In the genomic region with DNA sequence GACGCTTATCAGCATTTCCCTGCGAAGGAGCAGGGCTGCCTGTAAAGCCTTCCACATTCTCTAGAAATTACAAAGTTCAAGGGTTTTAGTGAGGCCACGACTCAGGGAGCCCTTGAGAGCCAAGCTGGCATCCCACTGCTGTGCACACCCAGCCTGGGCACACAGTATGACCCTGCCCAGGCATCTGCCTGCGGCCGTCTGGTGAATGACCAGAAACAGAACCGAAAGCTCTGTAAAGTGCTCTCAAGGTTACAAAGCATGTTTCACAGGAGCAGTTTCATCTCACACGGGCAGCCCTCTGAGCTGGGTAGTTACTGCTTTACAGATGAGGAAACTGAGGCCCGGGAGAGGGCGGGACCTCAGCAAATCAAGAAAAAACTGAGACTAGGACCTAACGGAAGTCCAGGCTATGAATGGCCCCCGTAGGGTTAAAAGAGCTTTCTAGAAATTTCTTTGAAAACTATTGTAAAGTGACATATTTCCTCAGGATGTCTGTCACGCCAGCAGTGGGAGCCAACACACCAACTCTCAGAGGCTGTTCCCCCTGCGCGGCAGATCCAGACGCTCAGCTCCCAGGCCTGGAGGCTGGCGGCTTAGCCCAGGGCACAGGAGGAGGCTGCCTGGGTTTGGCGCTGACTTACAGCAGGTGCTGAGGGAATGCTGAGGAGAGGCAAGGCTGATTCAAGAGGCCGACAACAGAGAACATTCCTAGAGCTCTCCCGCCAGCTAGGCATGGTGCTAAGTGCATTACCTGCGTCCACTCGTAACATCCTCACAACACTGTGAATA, we compare ENCODE assay signal across 10 cellular contexts. TPM values are rescaled to one million over a fixed set of nuclear protein-coding genes. Genes with fewer than 3 reads are reported as not detected.
DNase-seq lines count a peak whose midpoint lies in the region; ATAC-seq and TF ChIP-seq lines count a peak whose summit lies in the region.
"Had no signal": no experiment of that assay in that cellular context is flagged by ENCODE, and none has a peak within 500 bp of the region (broad histone marks: within the 10 kb centered on the region; RNA-seq: fewer than 3 reads in every experiment).

No MANE protein-coding gene starts in this region.

- ATAC-seq in GM19351 (IDR thresholded peaks at IDR 0.05; ENCODE audit: unreplicated experiment) (no peak), GM18873 (IDR thresholded peaks at IDR 0.05; ENCODE audit: low FRiP score, unreplicated experiment) (no peak)

- no peak overlapping the region; the same call in 1 of the 2 replicates for H3K27ac ChIP-seq in WERI-Rb-1
- H3K27ac ChIP-seq in neural cell (ENCODE audit: low read length) = peak overlapping the region; percentile 60

- H3K4me2 ChIP-seq in neural cell (ENCODE audit: low read length) = no peak overlapping the region

- TF ChIP-seq CTCF in WERI-Rb-1 (IDR thresholded peaks at IDR 0.05; ENCODE audit: low read depth, low read length) = peak; percentile 46
- peak; percentile 79 for TF ChIP-seq CTCF in neural cell (IDR thresholded peaks at IDR 0.05; ENCODE audit: poor library complexity, severe bottlenecking)

- H3F3A ChIP-seq in neural cell (ENCODE audit: insufficient read depth, low read length, poor library complexity, severe bottlenecking) = peaks cover 12% of the 10 kb centered on the region

- H3K9me3 ChIP-seq in WERI-Rb-1 (ENCODE audit: severe bottlenecking) (no peaks in the 10 kb centered on the region), neural cell (ENCODE audit: low read length) (no peaks in the 10 kb centered on the region)

- H3K4me3 ChIP-seq in H7 (ENCODE audit: insufficient read depth, low read depth, low read length) (no peak overlapping the region), WERI-Rb-1 (ENCODE audit: low read depth, low read length) (no peak overlapping the region), neural cell (ENCODE audit: low read length) (peak overlapping the region; percentile 29)

- peak; percentile 26 for TF ChIP-seq EP300 in neural cell (conservative IDR thresholded peaks at IDR 0.05; ENCODE audit: poor library complexity, severe bottlenecking)

- H3K9ac ChIP-seq in neural cell (ENCODE audit: low read length) = peak overlapping the region; percentile 27

- peaks cover 7% of the 10 kb centered on the region for H4K20me1 ChIP-seq in neural cell (ENCODE audit: insufficient read depth)

- TF ChIP-seq RAD21 in neural cell (conservative IDR thresholded peaks at IDR 0.05) = peak; percentile 89

- peaks cover 2% of the 10 kb centered on the region; the same call in 1 of the 2 replicates for H3K27me3 ChIP-seq in H7 (ENCODE audit: control insufficient read depth, insufficient read depth, low read length)
- H3K27me3 ChIP-seq in WERI-Rb-1 (ENCODE audit: insufficient read depth, low read depth, severe bottlenecking) = no peaks in the 10 kb centered on the region
- H3K27me3 ChIP-seq in neural cell (ENCODE audit: insufficient read depth, low read depth, low read length) = no peaks in the 10 kb centered on the region

- H3K36me3 ChIP-seq in H7 (replicated peaks; ENCODE audit: control insufficient read depth, insufficient read depth, low read length) (no peaks in the 10 kb centered on the region), WERI-Rb-1 (peaks cover 23% of the 10 kb centered on the region), neural cell (ENCODE audit: insufficient read depth, low read length) (no peaks in the 10 kb centered on the region)

- peaks cover 46% of the 10 kb centered on the region for H3K79me2 ChIP-seq in neural cell (replicated peaks; ENCODE audit: insufficient read depth, low read length)

- no peak overlapping the region for H2AFZ ChIP-seq in neural cell (ENCODE audit: low read depth, low read length)

- H3K9me2 ChIP-seq in neural cell (ENCODE audit: insufficient read depth, low read length) = no peaks in the 10 kb centered on the region

- peak; percentile 20 for DNase-seq in NCI-H1105 treated with DMSO at 0.1 percent for 48 hours (lab: John Stamatoyannopoulos, UW)
- DNase-seq in NCI-H1105 (lab: John Stamatoyannopoulos, UW) = no peak
- DNase-seq in H7 = peak; percentile 75
- peak; percentile 80 for DNase-seq in WERI-Rb-1
- DNase-seq in NCI-H2081 treated with DMSO at 0.1 percent for 48 hours (lab: John Stamatoyannopoulos, UW) = no peak
- DNase-seq: activated naive CD8-positive, alpha-beta T cell treated with anti-CD3 and anti-CD28 coated beads for 36 hours; SIG-M5 had no signal

TF ChIP-seq in neural cell, 6 proteins besides CTCF, POLR2A, EP300 and RAD21:
- peak; percentile 44 for TF ChIP-seq POLR2AphosphoS5 (IDR thresholded peaks at IDR 0.05)
- no peak for TF ChIP-seq EZH2 (IDR thresholded peaks at IDR 0.05; ENCODE audit: borderline replicate concordance, insufficient read depth, low read length, poor library complexity, severe bottlenecking)
- TF ChIP-seq MXI1 (conservative IDR thresholded peaks at IDR 0.05; ENCODE audit: poor library complexity, severe bottlenecking) = peak; percentile 16
- TF ChIP-seq TAF1 (IDR thresholded peaks at IDR 0.05; ENCODE audit: low read depth) = no peak
- TF ChIP-seq, protein P1, sequence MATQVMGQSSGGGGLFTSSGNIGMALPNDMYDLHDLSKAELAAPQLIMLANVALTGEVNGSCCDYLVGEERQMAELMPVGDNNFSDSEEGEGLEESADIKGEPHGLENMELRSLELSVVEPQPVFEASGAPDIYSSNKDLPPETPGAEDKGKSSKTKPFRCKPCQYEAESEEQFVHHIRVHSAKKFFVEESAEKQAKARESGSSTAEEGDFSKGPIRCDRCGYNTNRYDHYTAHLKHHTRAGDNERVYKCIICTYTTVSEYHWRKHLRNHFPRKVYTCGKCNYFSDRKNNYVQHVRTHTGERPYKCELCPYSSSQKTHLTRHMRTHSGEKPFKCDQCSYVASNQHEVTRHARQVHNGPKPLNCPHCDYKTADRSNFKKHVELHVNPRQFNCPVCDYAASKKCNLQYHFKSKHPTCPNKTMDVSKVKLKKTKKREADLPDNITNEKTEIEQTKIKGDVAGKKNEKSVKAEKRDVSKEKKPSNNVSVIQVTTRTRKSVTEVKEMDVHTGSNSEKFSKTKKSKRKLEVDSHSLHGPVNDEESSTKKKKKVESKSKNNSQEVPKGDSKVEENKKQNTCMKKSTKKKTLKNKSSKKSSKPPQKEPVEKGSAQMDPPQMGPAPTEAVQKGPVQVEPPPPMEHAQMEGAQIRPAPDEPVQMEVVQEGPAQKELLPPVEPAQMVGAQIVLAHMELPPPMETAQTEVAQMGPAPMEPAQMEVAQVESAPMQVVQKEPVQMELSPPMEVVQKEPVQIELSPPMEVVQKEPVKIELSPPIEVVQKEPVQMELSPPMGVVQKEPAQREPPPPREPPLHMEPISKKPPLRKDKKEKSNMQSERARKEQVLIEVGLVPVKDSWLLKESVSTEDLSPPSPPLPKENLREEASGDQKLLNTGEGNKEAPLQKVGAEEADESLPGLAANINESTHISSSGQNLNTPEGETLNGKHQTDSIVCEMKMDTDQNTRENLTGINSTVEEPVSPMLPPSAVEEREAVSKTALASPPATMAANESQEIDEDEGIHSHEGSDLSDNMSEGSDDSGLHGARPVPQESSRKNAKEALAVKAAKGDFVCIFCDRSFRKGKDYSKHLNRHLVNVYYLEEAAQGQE (IDR thresholded peaks at IDR 0.05; ENCODE audit: borderline replicate concordance) = peak; percentile 61
- peak; percentile 92 for TF ChIP-seq SMC3 (conservative IDR thresholded peaks at IDR 0.05; ENCODE audit: poor library complexity)

RNA-seq across cellular contexts. Expression of a gene that starts 7.7 kb away (rescaled TPM):
- 39.8 and 56.4 TPM in 2 replicates for total RNA-seq in H7 (2014; rRNA removed; shearing (Covaris generic))
- 21.9 and 27.5 TPM in 2 replicates for polyA plus RNA-seq in neural cell
- 134 and 148 TPM in 2 replicates for polyA minus RNA-seq in neural cell

Comparison
In these comparisons a context has a peak if more than half of its experiments do, and no peak if none do; other contexts are left out.
1. DNase-seq: peak in NCI-H1105 treated with DMSO at 0.1 percent for 48 hours (single experiment), H7 (single experiment) and WERI-Rb-1 (single experiment); none in NCI-H1105 (single experiment) and NCI-H2081 treated with DMSO at 0.1 percent for 48 hours (single experiment).